In the genomic region with DNA sequence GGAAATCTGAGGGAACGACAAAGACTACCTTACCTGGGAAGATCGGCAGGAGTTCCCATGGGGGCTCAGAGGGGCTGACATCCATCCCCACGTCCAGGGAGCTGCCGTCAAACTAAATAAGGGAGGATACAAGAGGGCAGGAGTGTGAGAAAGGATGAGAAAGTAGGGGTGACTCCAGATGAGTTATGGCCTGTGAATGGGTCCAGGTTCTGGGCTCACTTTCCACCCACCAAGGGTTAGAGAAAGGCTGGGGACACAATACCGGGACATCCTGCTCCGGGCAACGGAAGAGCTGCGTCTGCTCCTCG, we compare ENCODE assay signal across 9 cellular contexts. TPM values are rescaled to one million over a fixed set of nuclear protein-coding genes. Genes with fewer than 3 reads are reported as not detected.
DNase-seq lines count a peak whose midpoint lies in the region; ATAC-seq and TF ChIP-seq lines count a peak whose summit lies in the region.
"Had no signal": no experiment of that assay in that cellular context is flagged by ENCODE, and none has a peak within 500 bp of the region (broad histone marks: within the 10 kb centered on the region; RNA-seq: fewer than 3 reads in every experiment).

No MANE protein-coding gene starts in this region.

- ATAC-seq in left cardiac atrium: no peak
- ATAC-seq in HG02571 (IDR thresholded peaks at IDR 0.05; ENCODE audit: unreplicated experiment): no peak

- TF ChIP-seq CTCF in left ventricle myocardium inferior (IDR thresholded peaks at IDR 0.05; ENCODE audit: borderline replicate concordance): no peak
- no peak for TF ChIP-seq CTCF in mammary epithelial cell (conservative IDR thresholded peaks at IDR 0.05 in 1 of 2, IDR thresholded peaks at IDR 0.05 in 1 of 2; ENCODE audit: extremely low read depth in 1 of 2, insufficient read depth in 1 of 2, low read depth in 1 of 2, low read length in 2 of 2)
- TF ChIP-seq CTCF in vagina (IDR thresholded peaks at IDR 0.05): no peak

- no TSS peak for BruUV-seq in mammary epithelial cell (replicated peaks; lab: Mats Ljungman, UMichigan)

- CTCF ChIA-PET in mammary epithelial cell (lab: Charles Lee; ENCODE audit: low non-redundant PET): no interaction called here

- H3K27me3 ChIP-seq in left ventricle myocardium inferior (ENCODE audit: low read depth) (no peaks in the 10 kb centered on the region), mammary epithelial cell (ENCODE audit: insufficient read depth, low read length) (no peaks in the 10 kb centered on the region), mononuclear cell (ENCODE audit: insufficient read depth, low read length) (no peaks in the 10 kb centered on the region), vagina (no peaks in the 10 kb centered on the region)

- H2AFZ ChIP-seq in mammary epithelial cell (ENCODE audit: low read depth, low read length): peak overlapping the region; percentile 96

- WGBS in mammary epithelial cell (ENCODE audit: low coverage, missing lambda C conversion rate): under 1% methylated on average over 8 of the region's 9 CpGs

- H4K20me1 ChIP-seq in mammary epithelial cell (ENCODE audit: insufficient read depth, low read length): no peaks in the 10 kb centered on the region

- H3K36me3 ChIP-seq in left ventricle myocardium inferior (peaks cover 43% of the 10 kb centered on the region), mammary epithelial cell (ENCODE audit: insufficient read depth, low read length) (no peaks in the 10 kb centered on the region), vagina (peaks cover 0 to 29% of the 10 kb centered on the region in 2 donors)

- dilution Hi-C loops in mammary epithelial cell (cut with HindIII; ENCODE audit: low sequenced_read_pairs): loop anchor here (5.0 kb wide), 2 partner anchors 35 to 50 kb away; partner anchors contain the start of genes AGPAT1 and RNF5

- peaks cover 47% of the 10 kb centered on the region for H3K4me1 ChIP-seq in left ventricle myocardium inferior
- peaks cover 18% of the 10 kb centered on the region for H3K4me1 ChIP-seq in mammary epithelial cell (ENCODE audit: insufficient read depth, low read length)
- peaks cover 38% of the 10 kb centered on the region for H3K4me1 ChIP-seq in mononuclear cell (ENCODE audit: insufficient read depth, low read length)
- H3K4me1 ChIP-seq in vagina: peaks cover 38% of the 10 kb centered on the region

- H3K9me3 ChIP-seq in left ventricle myocardium inferior (replicated peaks) (no peaks in the 10 kb centered on the region), mammary epithelial cell (replicated peaks; ENCODE audit: insufficient read depth, low read length) (no peaks in the 10 kb centered on the region), mononuclear cell (ENCODE audit: low read depth, low read length) (no peaks in the 10 kb centered on the region), vagina (no peaks in the 10 kb centered on the region)

- H3K4me2 ChIP-seq in mammary epithelial cell (ENCODE audit: insufficient read depth, low read depth, low read length): peak overlapping the region; percentile 79

- H3K79me2 ChIP-seq in mammary epithelial cell (ENCODE audit: insufficient read depth, low read length): peaks cover 34% of the 10 kb centered on the region

- intact Hi-C loops in left ventricle myocardium inferior (cut with micrococcal nuclease) (no loop called here), left cardiac atrium (cut with DNase I) (loop anchor here in 1 of 2 donors (5.0 kb wide), 1 partner anchor 1070 kb away; no protein-coding TSS in a partner anchor), mammary epithelial cell (cut with micrococcal nuclease) (loop anchor here (1.0 to 10.0 kb wide), 2 partner anchors 9 to 577 kb away; no protein-coding TSS in a partner anchor), vagina (cut with DNase I) (loop anchor here (10.0 kb wide), 2 partner anchors 47 to 117 kb away; partner anchors contain the start of genes AGPAT1 and RNF5)

- peak overlapping the region; percentile 76 for H3K9ac ChIP-seq in mammary epithelial cell (ENCODE audit: insufficient read depth, low read length)

- no peak for DNase-seq in left ventricle myocardium inferior
- no peak for DNase-seq in left cardiac atrium
- no peak for DNase-seq in mammary epithelial cell
- peak in 1 of 2 donors; percentile 87 for DNase-seq in vagina (ENCODE audit: extremely low spot score in 2 of 2)
- no peak for DNase-seq in NCI-H2029 (lab: John Stamatoyannopoulos, UW)
- no peak for DNase-seq in DMS153 (lab: John Stamatoyannopoulos, UW)
- DNase-seq: KBM-7 had no signal

- in situ Hi-C loops in mammary epithelial cell (cut with MboI; ENCODE audit: low sequenced_read_pairs in 2 of 2): no loop called here

- H3K4me3 ChIP-seq in left ventricle myocardium inferior (peak overlapping the region; percentile 84), mammary epithelial cell (replicated peaks in 1 of 3; ENCODE audit: insufficient read depth in 1 of 3, low read depth in 2 of 3, low read length in 3 of 3) (peak overlapping the region; percentile 80 to 99 (median 82)), mononuclear cell (ENCODE audit: low read length) (peak overlapping the region; percentile 99), vagina (peak overlapping the region; percentile 67 to 97)

- peak overlapping the region; percentile 93 for H3K27ac ChIP-seq in left ventricle myocardium inferior (replicated peaks)
- H3K27ac ChIP-seq in mammary epithelial cell (ENCODE audit: insufficient read depth, low read depth, low read length): peak overlapping the region; percentile 70
- peak overlapping the region; percentile 88 for H3K27ac ChIP-seq in vagina

- no peak for TF ChIP-seq POLR2A in vagina (IDR thresholded peaks at IDR 0.05)

RNA-seq across cellular contexts. Expression of gene ATF6B, which starts 0.7 kb away (rescaled TPM):
- total RNA-seq in left ventricle myocardium inferior (29.1 TPM), left cardiac atrium (10 to 100 TPM; 35.4 to 36.2 TPM), mammary epithelial cell (10 to 100 TPM; 20.3 to 69.0 TPM), mononuclear cell (32.0 TPM), vagina (76.6 TPM)
- 41.5 TPM for polyA plus RNA-seq in mammary epithelial cell
- polyA minus RNA-seq in mammary epithelial cell: 97.4 TPM

RNA-seq across cellular contexts. Expression of gene FKBPL, which starts 2.7 kb away (rescaled TPM):
- total RNA-seq in left ventricle myocardium inferior: 2.7 TPM
- 1 to 10 TPM; 2.6 TPM for total RNA-seq in left cardiac atrium
- 1 to 10 TPM; 4.7 to 5.7 TPM for total RNA-seq in mammary epithelial cell
- 5.6 TPM for polyA plus RNA-seq in mammary epithelial cell
- polyA minus RNA-seq in mammary epithelial cell: 1.2 TPM
- total RNA-seq in mononuclear cell: 1.2 TPM
- 2.7 TPM for total RNA-seq in vagina

RNA-seq across cellular contexts. Expression of gene TNXB, which starts 18.2 kb away (rescaled TPM):
- 73.0 TPM for total RNA-seq in left ventricle myocardium inferior
- 100 to 1,000 TPM; 143 to 158 TPM for total RNA-seq in left cardiac atrium
- under 1 TPM; 0.17 to 0.82 TPM for total RNA-seq in mammary epithelial cell
- 0.16 TPM for polyA plus RNA-seq in mammary epithelial cell
- polyA minus RNA-seq in mammary epithelial cell: not detected
- 2.8 TPM for total RNA-seq in mononuclear cell
- total RNA-seq in vagina: 207 TPM

RNA-seq across cellular contexts. Expression of gene PRRT1, which starts 24.4 kb away (rescaled TPM):
- total RNA-seq in left ventricle myocardium inferior (1.0 TPM), left cardiac atrium (under 1 TPM; 0.77 to 0.97 TPM), mammary epithelial cell (1 to 10 TPM in 1 of 2 donors, under 1 TPM in 1; 0.17 to 1.4 TPM), mononuclear cell (0.42 TPM), vagina (8.8 TPM)
- polyA plus RNA-seq in mammary epithelial cell: 0.16 TPM
- not detected for polyA minus RNA-seq in mammary epithelial cell

RNA-seq across cellular contexts. Expression of gene PPT2, which starts 26.6 kb away (rescaled TPM):
- total RNA-seq in left ventricle myocardium inferior (23.4 TPM), left cardiac atrium (10 to 100 TPM; 20.2 to 29.6 TPM), mammary epithelial cell (10 to 100 TPM; 10.0 to 15.6 TPM), mononuclear cell (6.0 TPM), vagina (31.9 TPM)
- 13.5 TPM for polyA plus RNA-seq in mammary epithelial cell
- 14.8 TPM for polyA minus RNA-seq in mammary epithelial cell

Comparison
In these comparisons a context has a peak if more than half of its experiments do, and no peak if none do; other contexts are left out.
1. RNA of gene TNXB, which starts 18.2 kb away (total RNA-seq): 207 TPM in vagina (single experiment), 143 to 158 TPM in left cardiac atrium and 73.0 TPM in left ventricle myocardium inferior (single experiment); 2.8 TPM in mononuclear cell (single experiment) and 0.17 to 0.82 TPM in mammary epithelial cell; every median in the first group is over 10 times any median in the second.
2. Peak in every context shown above with its lines, with median percentiles within 50 percentile points of each other: H3K27ac ChIP-seq and H3K4me3 ChIP-seq.